17 cellular contexts compared by ENCODE assay signal in the genomic region with DNA sequence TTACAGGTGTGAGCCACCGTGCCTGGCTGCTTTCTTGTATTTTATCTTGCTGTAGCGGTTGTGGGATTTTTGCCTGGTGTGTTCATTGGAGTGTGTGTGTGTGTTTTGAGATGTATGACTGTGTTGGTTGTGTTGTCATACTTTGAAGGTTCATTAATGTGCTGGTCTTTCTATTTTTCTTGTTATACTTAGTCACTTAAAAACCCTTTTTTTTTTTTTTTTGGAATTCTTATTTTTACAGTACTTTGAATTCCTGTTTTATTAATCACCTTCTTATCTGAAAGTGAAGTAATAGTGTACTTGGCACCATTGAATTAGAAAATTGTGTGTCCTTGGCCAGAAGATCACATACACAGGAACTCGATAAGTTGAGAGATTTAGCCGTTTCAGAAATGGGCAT. TPM values are rescaled to one million over a fixed set of nuclear protein-coding genes. Genes with fewer than 3 reads are reported as not detected.
DNase-seq lines count a peak whose midpoint lies in the region; ATAC-seq and TF ChIP-seq lines count a peak whose summit lies in the region.
"Had no signal": no experiment of that assay in that cellular context is flagged by ENCODE, and none has a peak within 500 bp of the region (broad histone marks: within the 10 kb centered on the region; RNA-seq: fewer than 3 reads in every experiment).

No MANE protein-coding gene starts in this region.

- peaks cover 46% of the 10 kb centered on the region for H3K4me1 Mint-ChIP-seq in chondrocyte (ENCODE audit: low read depth)
- H3K4me1 Mint-ChIP-seq in mesothelial cell of epicardium: peaks cover 14% of the 10 kb centered on the region

- H3K9me3 Mint-ChIP-seq in chondrocyte (ENCODE audit: low read depth) (no peaks in the 10 kb centered on the region), mesothelial cell of epicardium (no peaks in the 10 kb centered on the region)
- H3K9me3 Mint-ChIP-seq: activated CD4-positive, alpha-beta memory T cell treated with anti-CD3 and anti-CD28 coated beads for 36 hours; activated T-helper 1 cell treated with anti-CD3 and anti-CD28 coated beads, Interleukin-12 subunit alpha, Interleukin-12 subunit beta, Interleukin-2, Interleukin-4 antibody, amounts not matched to agents 30 ng/mL and 10 ng/mL and 1 ng/mL, durations not matched to agents 14 hours and 24 hours and 36 hours; neural crest cell had no signal

- no peak overlapping the region for H3K4me3 Mint-ChIP-seq in chondrocyte (ENCODE audit: unreplicated experiment)
- no peak overlapping the region for H3K4me3 Mint-ChIP-seq in mesothelial cell of epicardium
- H3K4me3 Mint-ChIP-seq: activated CD4-positive, alpha-beta memory T cell treated with anti-CD3 and anti-CD28 coated beads for 36 hours; activated T-helper 1 cell treated with anti-CD3 and anti-CD28 coated beads, Interleukin-12 subunit alpha, Interleukin-12 subunit beta, Interleukin-2, Interleukin-4 antibody, amounts not matched to agents 30 ng/mL and 10 ng/mL and 1 ng/mL, durations not matched to agents 14 hours and 24 hours and 36 hours; neural crest cell had no signal

- no peak for ATAC-seq in GM21576 (IDR thresholded peaks at IDR 0.05; ENCODE audit: unreplicated experiment)
- no peak for ATAC-seq in GM19351 (IDR thresholded peaks at IDR 0.05; ENCODE audit: unreplicated experiment)
- ATAC-seq in HG02798 (IDR thresholded peaks at IDR 0.05; ENCODE audit: poor library complexity, unreplicated experiment): no peak
- ATAC-seq: K562 had no signal

- H3K27ac Mint-ChIP-seq in chondrocyte (ENCODE audit: unreplicated experiment): peak overlapping the region; percentile 14
- H3K27ac Mint-ChIP-seq in mesothelial cell of epicardium: peak overlapping the region; percentile 67
- H3K27ac Mint-ChIP-seq: activated CD4-positive, alpha-beta memory T cell treated with anti-CD3 and anti-CD28 coated beads for 36 hours; activated T-helper 1 cell treated with anti-CD3 and anti-CD28 coated beads, Interleukin-12 subunit alpha, Interleukin-12 subunit beta, Interleukin-2, Interleukin-4 antibody, amounts not matched to agents 30 ng/mL and 10 ng/mL and 1 ng/mL, durations not matched to agents 14 hours and 24 hours and 36 hours had no signal

- TF ChIP-seq CTCF in AG09309 (IDR thresholded peaks at IDR 0.05; ENCODE audit: control insufficient read depth, insufficient read depth, low read depth, low read length, missing control alignments) (no peak), chondrocyte (IDR thresholded peaks at IDR 0.05) (no peak), mesothelial cell of epicardium (IDR thresholded peaks at IDR 0.05; ENCODE audit: unreplicated experiment) (no peak), GM20000 (IDR thresholded peaks at IDR 0.05; ENCODE audit: extremely low read depth, missing control alignments) (no peak)

- H3K27me3 Mint-ChIP-seq in chondrocyte (ENCODE audit: low read depth) (no peaks in the 10 kb centered on the region), mesothelial cell of epicardium (ENCODE audit: low read depth) (no peaks in the 10 kb centered on the region)
- H3K27me3 Mint-ChIP-seq: activated CD4-positive, alpha-beta memory T cell treated with anti-CD3 and anti-CD28 coated beads for 36 hours had no signal

- DNase-seq in AG09309 (ENCODE audit: low read depth): peak; percentile 51
- DNase-seq in HT1080 (ENCODE audit: low read depth): peak; percentile 55
- DNase-seq in chondrocyte (ENCODE audit: low spot score): no peak
- DNase-seq in mesothelial cell of epicardium (ENCODE audit: low spot score in 2 of 2, unreplicated experiment in 2 of 2): no peak
- DNase-seq in GM20000 (ENCODE audit: low spot score): no peak
- DNase-seq: activated CD4-positive, alpha-beta memory T cell treated with anti-CD3 and anti-CD28 coated beads for 36 hours; aorta; foreskin melanocyte; mammary epithelial cell; stimulated activated naive CD4-positive, alpha-beta T cell treated with Interleukin-2 at 50 U/mL for 16 hours had no signal

- no peak overlapping the region for H3K4me3 ChIP-seq in AG09309 (ENCODE audit: control insufficient read depth, low read depth, low read length)
- H3K4me3 ChIP-seq: K562, skin epidermis had no signal

- H3K36me3 Mint-ChIP-seq in chondrocyte (ENCODE audit: low read depth) (no peaks in the 10 kb centered on the region), mesothelial cell of epicardium (no peaks in the 10 kb centered on the region)
- H3K36me3 Mint-ChIP-seq: activated CD4-positive, alpha-beta memory T cell treated with anti-CD3 and anti-CD28 coated beads for 36 hours had no signal

RNA-seq across cellular contexts. Expression of gene TENT4B, which starts 30.2 kb away (rescaled TPM):
- total RNA-seq in HT1080 (2014; rRNA removed; shearing (Covaris generic)): 8.3 and 11.7 TPM in 2 replicates
- polyA plus RNA-seq in HT1080 (2015; cell fraction: cytosol; rRNA removed): 10.6 and 13.4 TPM in 2 replicates
- 14.3 and 16.6 TPM in 2 replicates for polyA plus RNA-seq in HT1080 (2015; cell fraction: nucleus; rRNA removed)
- total RNA-seq in chondrocyte (8.4 to 9.8 TPM (median 9.2 TPM) in 3 replicates), mesothelial cell of epicardium (10.9 to 11.5 TPM (median 11.3 TPM) in 3 replicates)

Comparison
In these comparisons a context has a peak if more than half of its experiments do, and no peak if none do; other contexts are left out.
1. DNase-seq: peak in AG09309 (single experiment) and HT1080 (single experiment); none in chondrocyte (single experiment), mesothelial cell of epicardium (0 of 2) and GM20000 (single experiment).